Comparison of ENCODE assay signal across 26 cellular contexts in genomic region chr2:151762694-151763093, GRCh38. TPM values are rescaled to one million over a fixed set of nuclear protein-coding genes. Genes with fewer than 3 reads are reported as not detected.
DNase-seq lines count a peak whose midpoint lies in the region; ATAC-seq, FAIRE-seq and TF ChIP-seq lines count a peak whose summit lies in the region.
"Had no signal": no experiment of that assay in that cellular context is flagged by ENCODE, and none has a peak within 500 bp of the region (broad histone marks: within the 10 kb centered on the region; RNA-seq: fewer than 3 reads in every experiment).

No MANE protein-coding gene starts in this region.

- no peak overlapping the region for H3K4me3 ChIP-seq in K562
- H3K4me3 ChIP-seq in coronary artery = no peak overlapping the region
- H3K4me3 ChIP-seq in OCI-LY7 (ENCODE audit: low read depth, low read length, poor library complexity, severe bottlenecking) = no peak overlapping the region
- H3K4me3 ChIP-seq in mammary epithelial cell (replicated peaks in 1 of 3; ENCODE audit: insufficient read depth in 1 of 3, low read depth in 2 of 3, low read length in 3 of 3) = no peak overlapping the region
- H3K4me3 ChIP-seq: heart right ventricle, left ventricle myocardium inferior, PC-9, SJCRH30 had no signal

- no peaks in the 10 kb centered on the region for H3K9me2 ChIP-seq in OCI-LY7 (ENCODE audit: insufficient read depth, low read length)

- peak; percentile 41 for DNase-seq in CMK (ENCODE audit: low read depth)
- DNase-seq in NCI-H1694 (lab: John Stamatoyannopoulos, UW) = peak; percentile 66
- peak in 2 of 4 experiments; percentile 32 to 35 for DNase-seq in K562 (ENCODE audit: extremely low read depth in 1 of 4, low spot score in 3 of 4)
- no peak for DNase-seq in naive B cell
- no peak for DNase-seq in coronary artery (ENCODE audit: low spot score)
- DNase-seq in progenitor cell of endocrine pancreas (ENCODE audit: low spot score, unreplicated experiment) = no peak
- DNase-seq in OCI-LY7 (ENCODE audit: low spot score) = no peak
- DNase-seq in mammary epithelial cell = no peak
- DNase-seq: activated CD8-positive, alpha-beta T cell treated with anti-CD3 and anti-CD28 coated beads for 36 hours; activated naive CD4-positive, alpha-beta T cell treated with Interleukin-2 at 50 U/mL for 16 hours; activated T-cell treated with anti-CD3 and anti-CD28 coated beads, Interleukin-2, amount 50 U/mL, for 24 hours; Caco-2; effector memory CD4-positive, alpha-beta T cell; heart right ventricle; HFFc6; left ventricle myocardium inferior; NCI-H526 treated with DMSO at 0.1 percent for 48 hours; PC-9; stimulated activated CD4-positive, alpha-beta T cell treated with anti-CD3 and anti-CD28 coated beads, Interleukin-4, amount 100 ng/mL, for 24 hours; T-helper 17 cell had no signal

- no peak for TF ChIP-seq CTCF in K562 (IDR thresholded peaks at IDR 0.05 in 2 of 3, conservative IDR thresholded peaks at IDR 0.05 in 1 of 3; ENCODE audit: insufficient read depth in 2 of 3, low read depth in 1 of 3, low read length in 3 of 3)
- TF ChIP-seq CTCF in coronary artery (IDR thresholded peaks at IDR 0.05) = no peak
- TF ChIP-seq CTCF in progenitor cell of endocrine pancreas (IDR thresholded peaks at IDR 0.05; ENCODE audit: unreplicated experiment) = no peak
- TF ChIP-seq CTCF in OCI-LY7 (conservative IDR thresholded peaks at IDR 0.05; ENCODE audit: low read length) = no peak
- TF ChIP-seq CTCF in mammary epithelial cell (conservative IDR thresholded peaks at IDR 0.05 in 1 of 2, IDR thresholded peaks at IDR 0.05 in 1 of 2; ENCODE audit: extremely low read depth in 1 of 2, insufficient read depth in 1 of 2, low read depth in 1 of 2, low read length in 2 of 2) = no peak

- no peaks in the 10 kb centered on the region for H3K27me3 ChIP-seq in K562 (ENCODE audit: control insufficient read depth in 2 of 2, insufficient read depth in 2 of 2, low read length in 2 of 2)
- no peaks in the 10 kb centered on the region for H3K27me3 ChIP-seq in mammary epithelial cell (ENCODE audit: insufficient read depth, low read length)
- H3K27me3 ChIP-seq: heart right ventricle, SJCRH30 had no signal

- peaks cover 5% of the 10 kb centered on the region for H3K9me1 ChIP-seq in K562 (ENCODE audit: control insufficient read depth, insufficient read depth, low read length)

- no TSS peak for BruUV-seq in K562 (replicated peaks; lab: Mats Ljungman, UMichigan)
- BruUV-seq in OCI-LY7 (replicated peaks; lab: Mats Ljungman, UMichigan) = no TSS peak
- BruUV-seq in mammary epithelial cell (replicated peaks; lab: Mats Ljungman, UMichigan) = no TSS peak

- peaks cover 29 to 54% of the 10 kb centered on the region in 2 experiments for H3K4me1 ChIP-seq in K562 (replicated peaks in 1 of 2; ENCODE audit: control insufficient read depth in 2 of 2, insufficient read depth in 2 of 2, low read length in 2 of 2)
- peaks cover 22% of the 10 kb centered on the region for H3K4me1 ChIP-seq in OCI-LY7 (ENCODE audit: insufficient read depth, low read length, poor library complexity, severe bottlenecking)
- H3K4me1 ChIP-seq in mammary epithelial cell (ENCODE audit: insufficient read depth, low read length) = no peaks in the 10 kb centered on the region
- H3K4me1 ChIP-seq: Caco-2 had no signal

- no peak overlapping the region for H3K9ac ChIP-seq in K562 (ENCODE audit: insufficient read depth in 1 of 2, low read depth in 2 of 2, low read length in 2 of 2)
- H3K9ac ChIP-seq in mammary epithelial cell (ENCODE audit: insufficient read depth, low read length) = no peak overlapping the region

- no peak overlapping the region for H3K4me2 ChIP-seq in K562 (ENCODE audit: insufficient read depth, low read length)
- H3K4me2 ChIP-seq in OCI-LY7 (ENCODE audit: low read length) = no peak overlapping the region
- no peak overlapping the region for H3K4me2 ChIP-seq in mammary epithelial cell (ENCODE audit: insufficient read depth, low read depth, low read length)
- H3K4me2 ChIP-seq: PC-9 had no signal

- H3K36me3 Mint-ChIP-seq in naive B cell (no peaks in the 10 kb centered on the region), progenitor cell of endocrine pancreas (ENCODE audit: insufficient read depth) (no peaks in the 10 kb centered on the region)
- H3K36me3 Mint-ChIP-seq: WTC11 had no signal

- TF ChIP-seq POLR2A in K562 (conservative IDR thresholded peaks at IDR 0.05) = no peak

- no peak for TF ChIP-seq RAD21 in K562 (CRISPR knock-in tag; conservative IDR thresholded peaks at IDR 0.05 in 1 of 2, IDR thresholded peaks at IDR 0.05 in 1 of 2)

- H3K27ac ChIP-seq in K562 (ENCODE audit: extremely low read depth, low read depth, low read length) (no peak overlapping the region), coronary artery (no peak overlapping the region), OCI-LY7 (ENCODE audit: low read depth, low read length, poor library complexity, severe bottlenecking) (no peak overlapping the region), mammary epithelial cell (ENCODE audit: insufficient read depth, low read depth, low read length) (no peak overlapping the region)
- H3K27ac ChIP-seq: heart right ventricle, left ventricle myocardium inferior, PC-9, SJCRH30 had no signal

- no peaks in the 10 kb centered on the region for H4K20me1 ChIP-seq in K562 (replicated peaks; ENCODE audit: control insufficient read depth, insufficient read depth, low read length)
- H4K20me1 ChIP-seq in OCI-LY7 (ENCODE audit: insufficient read depth, low read length) = no peaks in the 10 kb centered on the region
- no peaks in the 10 kb centered on the region for H4K20me1 ChIP-seq in mammary epithelial cell (ENCODE audit: insufficient read depth, low read length)

- POLR2A ChIA-PET in K562 (lab: Yijun Ruan, JAX) = interaction anchor here (1.4 kb wide), 1 partner anchor 66 kb away, joined by 4 read pairs; the partner anchor contains the start of gene ARL5A
- POLR2A ChIA-PET in OCI-LY7 (lab: Charles Lee) = interaction anchor here (1.7 kb wide), 1 partner anchor 8 kb away, joined by 3 read pairs; no protein-coding TSS in a partner anchor

- intact Hi-C loops in K562 (cut with micrococcal nuclease) (no loop called here), OCI-LY7 (cut with micrococcal nuclease; ENCODE audit: unreplicated experiment) (no loop called here), mammary epithelial cell (cut with micrococcal nuclease) (loop anchor here (10.0 kb wide), 1 partner anchor 62 kb away; the partner anchor contains the start of gene ARL5A)

- CTCF ChIA-PET in K562 (lab: Yijun Ruan, JAX; ENCODE audit: low intra/inter-chr PET ratio) = no interaction called here
- CTCF ChIA-PET in OCI-LY7 (lab: Charles Lee; ENCODE audit: unreplicated experiment) = no interaction called here
- CTCF ChIA-PET in mammary epithelial cell (lab: Charles Lee; ENCODE audit: low non-redundant PET) = no interaction called here

- dilution Hi-C loops in mammary epithelial cell (cut with HindIII; ENCODE audit: low sequenced_read_pairs) = no loop called here

- 32% methylated on average over 3 of the region's 3 CpGs for WGBS in K562 (ENCODE audit: insufficient coverage, low coverage, missing lambda C conversion rate)
- 64% methylated on average over 3 of the region's 3 CpGs for WGBS in mammary epithelial cell (ENCODE audit: low coverage, missing lambda C conversion rate)

- H3K4me3 Mint-ChIP-seq in naive B cell (peak overlapping the region in 2 of 8 donors; percentile 15 to 19), progenitor cell of endocrine pancreas (ENCODE audit: low read depth) (no peak overlapping the region)
- H3K4me3 Mint-ChIP-seq: activated CD8-positive, alpha-beta T cell treated with anti-CD3 and anti-CD28 coated beads for 36 hours; activated T-cell treated with anti-CD3 and anti-CD28 coated beads, Interleukin-2, amount 50 U/mL, for 24 hours; HFFc6; T-helper 17 cell; type B pancreatic cell; WTC11 had no signal

- H3K79me2 ChIP-seq in K562 (ENCODE audit: control insufficient read depth, insufficient read depth, low read length) (no peaks in the 10 kb centered on the region), OCI-LY7 (ENCODE audit: insufficient read depth, low read depth, low read length) (no peaks in the 10 kb centered on the region), mammary epithelial cell (ENCODE audit: insufficient read depth, low read length) (no peaks in the 10 kb centered on the region)

- H3K36me3 ChIP-seq in K562 (ENCODE audit: control insufficient read depth, insufficient read depth, low read length) = no peaks in the 10 kb centered on the region; the same call in 2 of the 3 replicates
- no peaks in the 10 kb centered on the region for H3K36me3 ChIP-seq in OCI-LY7 (ENCODE audit: insufficient read depth, low read length)
- H3K36me3 ChIP-seq in mammary epithelial cell (ENCODE audit: insufficient read depth, low read length) = no peaks in the 10 kb centered on the region
- H3K36me3 ChIP-seq: left ventricle myocardium inferior, SJCRH30 had no signal

- H2AFZ ChIP-seq in K562 (ENCODE audit: low read depth, low read length) (no peak overlapping the region), OCI-LY7 (ENCODE audit: low read length) (no peak overlapping the region), mammary epithelial cell (ENCODE audit: low read depth, low read length) (no peak overlapping the region)
- H2AFZ ChIP-seq: PC-9 had no signal

- H3K27ac Mint-ChIP-seq in naive B cell (peak overlapping the region in 5 of 6 donors; percentile 52 to 93 (median 83)), progenitor cell of endocrine pancreas (no peak overlapping the region)
- H3K27ac Mint-ChIP-seq: activated CD8-positive, alpha-beta T cell treated with anti-CD3 and anti-CD28 coated beads for 36 hours; activated T-cell treated with anti-CD3 and anti-CD28 coated beads, Interleukin-2, amount 50 U/mL, for 24 hours; HFFc6; T-helper 17 cell; type B pancreatic cell; WTC11 had no signal

- H3K4me1 Mint-ChIP-seq in naive B cell = peaks cover 48 to 63% (median 51%) of the 10 kb centered on the region in 3 donors
- H3K4me1 Mint-ChIP-seq in progenitor cell of endocrine pancreas (ENCODE audit: low read depth) = peaks cover 4% of the 10 kb centered on the region

- H3K27me3 Mint-ChIP-seq in naive B cell (no peaks in the 10 kb centered on the region), progenitor cell of endocrine pancreas (no peaks in the 10 kb centered on the region)
- H3K27me3 Mint-ChIP-seq: activated CD8-positive, alpha-beta T cell treated with anti-CD3 and anti-CD28 coated beads for 36 hours; activated T-cell treated with anti-CD3 and anti-CD28 coated beads, Interleukin-2, amount 50 U/mL, for 24 hours; T-helper 17 cell; type B pancreatic cell had no signal

- ATAC-seq in K562 = no peak
- ATAC-seq in naive B cell (ENCODE audit: low read depth in 2 of 2) = no peak
- ATAC-seq: activated CD8-positive, alpha-beta T cell treated with anti-CD3 and anti-CD28 coated beads for 36 hours; esophagus mucosa; heart right ventricle; HepG2; T-helper 17 cell; WTC11 had no signal

- FAIRE-seq in K562 (lab: Jason Lieb, UNC) = no peak
- FAIRE-seq: HepG2 had no signal

- H3K9me3 Mint-ChIP-seq in naive B cell = peaks cover 0 to 3% (median 0%) of the 10 kb centered on the region in 7 donors
- no peaks in the 10 kb centered on the region for H3K9me3 Mint-ChIP-seq in progenitor cell of endocrine pancreas (ENCODE audit: low read depth)
- H3K9me3 Mint-ChIP-seq: activated CD8-positive, alpha-beta T cell treated with anti-CD3 and anti-CD28 coated beads for 36 hours; activated T-cell treated with anti-CD3 and anti-CD28 coated beads, Interleukin-2, amount 50 U/mL, for 24 hours; HFFc6; type B pancreatic cell; WTC11 had no signal

- TF ChIP-seq EP300 in K562 (IDR thresholded peaks at IDR 0.05; ENCODE audit: low read length) = no peak

- H3K9me3 ChIP-seq in K562 (replicated peaks; ENCODE audit: control insufficient read depth, insufficient read depth, low read depth, low read length) (no peaks in the 10 kb centered on the region), OCI-LY7 (ENCODE audit: low read length) (no peaks in the 10 kb centered on the region), mammary epithelial cell (replicated peaks; ENCODE audit: insufficient read depth, low read length) (no peaks in the 10 kb centered on the region)
- H3K9me3 ChIP-seq: Caco-2, heart right ventricle, left ventricle myocardium inferior, SJCRH30 had no signal

- in situ Hi-C loops in K562 (cut with MboI) = no loop called here
- in situ Hi-C loops in mammary epithelial cell (cut with MboI; ENCODE audit: low sequenced_read_pairs in 2 of 2) = no loop called here

RNA-seq across cellular contexts. Expression of gene NEB, which starts 28.4 kb away (rescaled TPM):
- 1.6 and 8.7 TPM in 2 replicates for total RNA-seq in K562 (2011; cell fraction: chromatin; rRNA removed; ENCODE audit: low replicate concordance)
- total RNA-seq in K562 (2011; cell fraction: nucleolus; rRNA removed) = 0.50 and 1.4 TPM in 2 replicates
- 2.7 and 3.7 TPM in 2 replicates for total RNA-seq in K562 (2011; cell fraction: nucleoplasm; rRNA removed)
- total RNA-seq in K562 (2014; rRNA removed) = 2.7 and 3.8 TPM in 2 replicates
- total RNA-seq in K562 (2014; rRNA removed; fragmentation: Illumina TruSeq; extraction: Trizol) = 3.8 and 5.1 TPM in 2 replicates
- total RNA-seq in K562 (2015; rRNA removed; fragmentation: Illumina TruSeq; extraction: Trizol) = 3.6 and 4.4 TPM in 2 replicates
- total RNA-seq in K562 (2021) = 2.2 and 2.5 TPM in 2 replicates
- 0.65 and 1.7 TPM in 2 replicates for polyA plus RNA-seq in K562 (2011; rRNA removed)
- 0.49 and 0.63 TPM in 2 replicates for polyA plus RNA-seq in K562 (2011; cell fraction: cytosol; rRNA removed)
- 2.0 and 2.9 TPM in 2 replicates for polyA plus RNA-seq in K562 (2011; cell fraction: nucleus; rRNA removed)
- polyA plus RNA-seq in K562 (2012) = 3.9 and 12.9 TPM in 2 replicates
- polyA plus RNA-seq in K562 (2014; fragmentation: Illumina TruSeq; extraction: Trizol) = 3.2 and 3.7 TPM in 2 replicates
- polyA plus RNA-seq in K562 (2014; fragmentation: Nextera tagmentation; extraction: Ambion mirVana) = 1 to 10 TPM; 1.7 to 3.4 TPM
- 2.9 and 8.3 TPM in 2 replicates for polyA plus RNA-seq in K562 (2014; rRNA removed)
- polyA minus RNA-seq in K562 (2011; rRNA and poly(A)+ RNA removed) = 2.6 and 3.6 TPM in 2 replicates
- 1.2 and 1.7 TPM in 2 replicates for polyA minus RNA-seq in K562 (2011; cell fraction: cytosol; rRNA and poly(A)+ RNA removed)
- 4.2 and 4.4 TPM in 2 replicates for polyA minus RNA-seq in K562 (2011; cell fraction: nucleus; rRNA and poly(A)+ RNA removed)
- polyA plus RNA-seq in naive B cell (ENCODE audit: low read depth in 6 of 6) = under 1 TPM in 4 of 6 donors, not detected in 2; 0.10 to 0.88 (median 0.18) TPM
- 1.5 and 1.6 TPM in 2 replicates for total RNA-seq in progenitor cell of endocrine pancreas
- 0.33 and 0.38 TPM in 2 replicates for total RNA-seq in OCI-LY7 (2014; rRNA removed; shearing (Covaris generic))
- 0.04 and 0.30 TPM in 2 replicates for total RNA-seq in OCI-LY7 (2022)
- under 1 TPM; under 0.01 to 0.14 TPM for total RNA-seq in mammary epithelial cell
- 0.01 TPM for polyA plus RNA-seq in mammary epithelial cell
- not detected for polyA minus RNA-seq in mammary epithelial cell
- total RNA-seq: M059J had no signal

Comparison
In these comparisons a context has a peak if more than half of its experiments do, and no peak if none do; other contexts are left out.
1. DNase-seq: peak in CMK (single experiment) and NCI-H1694 (single experiment); none in naive B cell (single experiment), coronary artery (single experiment), progenitor cell of endocrine pancreas (single experiment), OCI-LY7 (single experiment) and mammary epithelial cell (single experiment).